In the genomic region with DNA sequence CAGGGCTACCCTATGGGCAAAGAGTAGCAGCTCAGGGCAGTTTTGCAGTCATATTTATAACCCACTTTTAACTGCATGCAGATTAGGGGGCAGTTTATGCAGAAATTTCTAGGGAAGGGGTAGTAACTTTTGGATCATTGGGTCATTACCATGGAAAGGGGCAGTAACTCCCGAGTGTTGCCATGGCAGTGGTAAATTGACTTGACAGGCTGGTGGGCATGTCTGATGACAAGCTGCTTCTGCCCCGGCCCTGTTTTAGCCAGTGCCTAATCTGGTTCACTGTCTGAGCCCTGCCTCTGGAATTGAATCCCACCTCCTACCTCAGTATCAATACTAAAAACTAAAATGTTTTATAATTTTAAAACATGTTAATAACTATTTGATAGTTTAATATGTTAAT, we compare ENCODE assay signal across 1 cellular context.
TF ChIP-seq lines count a peak whose summit lies in the region.

No MANE protein-coding gene starts in this region.

TF ChIP-seq in IMR-90, 13 proteins besides CTCF, POLR2A, EP300 and RAD21 (continued from another document):
- TF ChIP-seq CHD1 (IDR thresholded peaks at IDR 0.05; ENCODE audit: low read depth, low read length) (no peak), BHLHE40 (IDR thresholded peaks at IDR 0.05; ENCODE audit: low read depth, low read length) (no peak)
